21 cellular contexts compared by ENCODE assay signal in genomic region chr17:14688134-14688533, GRCh38.
DNase-seq lines count a peak whose midpoint lies in the region; ATAC-seq, FAIRE-seq and TF ChIP-seq lines count a peak whose summit lies in the region.
"Had no signal": no experiment of that assay in that cellular context is flagged by ENCODE, and none has a peak within 500 bp of the region (broad histone marks: within the 10 kb centered on the region; RNA-seq: fewer than 3 reads in every experiment).

No MANE protein-coding gene starts in this region.

- H3K27ac ChIP-seq in Karpas-422 (ENCODE audit: low read length) (no peak overlapping the region), K562 (ENCODE audit: extremely low read depth, low read depth, low read length) (no peak overlapping the region), esophagus squamous epithelium (no peak overlapping the region)
- H3K27ac ChIP-seq: ovary, SJSA1, thyroid gland had no signal

- H2AFZ ChIP-seq in Karpas-422 (ENCODE audit: low read length), result no peak overlapping the region
- H2AFZ ChIP-seq in K562 (ENCODE audit: low read depth, low read length), result no peak overlapping the region

- H3K4me3 ChIP-seq in GM12864 (ENCODE audit: low read depth, low read length) (no peak overlapping the region), Karpas-422 (ENCODE audit: low read length) (no peak overlapping the region), K562 (no peak overlapping the region), kidney epithelial cell (ENCODE audit: low read depth, low read length) (no peak overlapping the region), esophagus squamous epithelium (no peak overlapping the region)
- H3K4me3 ChIP-seq: ovary, SJSA1, thyroid gland had no signal

- H3K4me2 ChIP-seq in Karpas-422 (ENCODE audit: low read depth, low read length, poor library complexity, severe bottlenecking) (no peak overlapping the region), K562 (ENCODE audit: insufficient read depth, low read length) (no peak overlapping the region)

- TF ChIP-seq EP300 in K562 (IDR thresholded peaks at IDR 0.05; ENCODE audit: low read length), result no peak

- no peak for TF ChIP-seq RAD21 in K562 (CRISPR knock-in tag; conservative IDR thresholded peaks at IDR 0.05 in 1 of 2, IDR thresholded peaks at IDR 0.05 in 1 of 2)

- H3K36me3 ChIP-seq in Karpas-422 (ENCODE audit: insufficient read depth, low read length) (no peaks in the 10 kb centered on the region), K562 (ENCODE audit: control insufficient read depth, insufficient read depth, low read length) (no peaks in the 10 kb centered on the region), kidney epithelial cell (ENCODE audit: control insufficient read depth, insufficient read depth, low read length) (no peaks in the 10 kb centered on the region), esophagus squamous epithelium (no peaks in the 10 kb centered on the region)
- H3K36me3 ChIP-seq: ovary, SJSA1, thyroid gland had no signal

- H3K9me2 ChIP-seq in Karpas-422 (replicated peaks; ENCODE audit: insufficient read depth, low read length), result no peaks in the 10 kb centered on the region

- POLR2A ChIA-PET in K562 (lab: Yijun Ruan, JAX), result no interaction called here

- H3K4me1 ChIP-seq in Karpas-422 (ENCODE audit: low read length) (no peaks in the 10 kb centered on the region), K562 (replicated peaks in 1 of 2; ENCODE audit: control insufficient read depth in 2 of 2, insufficient read depth in 2 of 2, low read length in 2 of 2) (no peaks in the 10 kb centered on the region), esophagus squamous epithelium (no peaks in the 10 kb centered on the region)
- H3K4me1 ChIP-seq: SJSA1, thyroid gland had no signal

- H3K27me3 ChIP-seq in Karpas-422 (ENCODE audit: low read length), result 0 out of 2 replicates have a peak, but pooled peaks cover 2% of the 10 kb centered on the region
- H3K27me3 ChIP-seq in K562 (ENCODE audit: control insufficient read depth in 2 of 2, insufficient read depth in 2 of 2, low read length in 2 of 2), result no peaks in the 10 kb centered on the region
- H3K27me3 ChIP-seq in kidney epithelial cell (ENCODE audit: control insufficient read depth, insufficient read depth, low read length), result no peaks in the 10 kb centered on the region
- no peaks in the 10 kb centered on the region for H3K27me3 ChIP-seq in esophagus squamous epithelium
- H3K27me3 ChIP-seq: ovary, SJSA1, thyroid gland had no signal

- WGBS in K562 (ENCODE audit: insufficient coverage, low coverage, missing lambda C conversion rate), result 4% methylated on average over 3 of the region's 3 CpGs
- WGBS in esophagus squamous epithelium, 2 donors, result 71 to 77% methylated on average over 3 of the region's 3 CpGs

- H3K9ac ChIP-seq in Karpas-422 (ENCODE audit: low read length) (no peak overlapping the region), K562 (ENCODE audit: insufficient read depth in 1 of 2, low read depth in 2 of 2, low read length in 2 of 2) (no peak overlapping the region)

- no peak for TF ChIP-seq POLR2A in K562 (conservative IDR thresholded peaks at IDR 0.05)
- no peak for TF ChIP-seq POLR2A in esophagus squamous epithelium (IDR thresholded peaks at IDR 0.05)

- H3K79me2 ChIP-seq in Karpas-422 (ENCODE audit: low read length) (no peaks in the 10 kb centered on the region), K562 (ENCODE audit: control insufficient read depth, insufficient read depth, low read length) (no peaks in the 10 kb centered on the region)

- DNase-seq in GM12864 (ENCODE audit: low read depth) (no peak), Karpas-422 (peak; percentile 47), K562 (ENCODE audit: extremely low read depth in 1 of 4, low spot score in 3 of 4) (no peak), kidney epithelial cell (ENCODE audit: low read depth) (no peak), esophagus squamous epithelium (lab: John Stamatoyannopoulos, UW) (no peak)
- DNase-seq in effector CD8-positive, alpha-beta T cell (lab: John Stamatoyannopoulos, UW), result no peak
- no peak for DNase-seq in activated CD4-positive, alpha-beta T cell treated with anti-CD3 and anti-CD28 coated beads, Interleukin-2, amount 50 U/mL, for 1 hour
- DNase-seq: activated CD4-positive, alpha-beta T cell treated with anti-CD3 and anti-CD28 coated beads, Interleukin-2, amount 50 U/mL, for 48 hours; activated naive CD8-positive, alpha-beta T cell treated with anti-CD3 and anti-CD28 coated beads, Interleukin-2, amount 10 ng/mL, durations not matched to agents 7 days and 5 days; activated T-cell treated with anti-CD3 and anti-CD28 coated beads, Interleukin-2, amount 50 U/mL, for 72 hours; central memory CD4-positive, alpha-beta T cell; EL; GOT3; head of caudate nucleus; kidney glomerular epithelial cell; NCI-H1417; ovary; thyroid gland had no signal

- CTCF ChIA-PET in K562 (lab: Yijun Ruan, JAX; ENCODE audit: low intra/inter-chr PET ratio), result no interaction called here

- peak; percentile 24 for TF ChIP-seq CTCF in GM12864 (IDR thresholded peaks at IDR 0.05; ENCODE audit: low read depth, low read length, missing control alignments)
- peak in 2 of 3 experiments; percentile 8 to 19; a peak in 1 of 6 replicates for TF ChIP-seq CTCF in K562 (IDR thresholded peaks at IDR 0.05 in 2 of 3, conservative IDR thresholded peaks at IDR 0.05 in 1 of 3; ENCODE audit: insufficient read depth in 2 of 3, low read depth in 1 of 3, low read length in 3 of 3)
- peak; percentile 4 for TF ChIP-seq CTCF in kidney epithelial cell (IDR thresholded peaks at IDR 0.05; ENCODE audit: insufficient read depth, low read length, poor library complexity, severe bottlenecking)
- peak in 1 of 6 experiments; percentile 11 for TF ChIP-seq CTCF in esophagus squamous epithelium (IDR thresholded peaks at IDR 0.05)

- in situ Hi-C loops in K562 (cut with MboI), result no loop called here

- H4K20me1 ChIP-seq in Karpas-422 (ENCODE audit: insufficient read depth, low read depth, low read length) (no peaks in the 10 kb centered on the region), K562 (replicated peaks; ENCODE audit: control insufficient read depth, insufficient read depth, low read length) (no peaks in the 10 kb centered on the region)

- peaks cover under 1% of the 10 kb centered on the region; the same call in 1 of the 2 replicates for H3K9me3 ChIP-seq in Karpas-422 (ENCODE audit: low read length)
- H3K9me3 ChIP-seq in K562 (replicated peaks; ENCODE audit: control insufficient read depth, insufficient read depth, low read depth, low read length), result no peaks in the 10 kb centered on the region
- no peaks in the 10 kb centered on the region for H3K9me3 ChIP-seq in esophagus squamous epithelium
- H3K9me3 ChIP-seq: ovary, SJSA1, thyroid gland had no signal

- BruUV-seq in K562 (replicated peaks; lab: Mats Ljungman, UMichigan), result no TSS peak

- FAIRE-seq in K562 (lab: Jason Lieb, UNC), result peak; percentile 6
- FAIRE-seq: endometrium had no signal

- ATAC-seq in K562, result no peak
- no peak for ATAC-seq in GM21825 (IDR thresholded peaks at IDR 0.05; ENCODE audit: unreplicated experiment)
- ATAC-seq: activated T-cell treated with anti-CD3 and anti-CD28 coated beads, Interleukin-2, amount 50 U/mL, for 72 hours had no signal

- intact Hi-C loops in K562 (cut with micrococcal nuclease), result no loop called here
- intact Hi-C loops in esophagus squamous epithelium (cut with DNase I), result no loop called here

- no peaks in the 10 kb centered on the region for H3K9me1 ChIP-seq in K562 (ENCODE audit: control insufficient read depth, insufficient read depth, low read length)

TF ChIP-seq in K562, 482 proteins besides CTCF, POLR2A, EP300 and RAD21:
- TF ChIP-seq YBX1 (IDR thresholded peaks at IDR 0.05), result no peak
- no peak for TF ChIP-seq TAF15 (IDR thresholded peaks at IDR 0.05; ENCODE audit: low read depth, low read length)
- no peak for TF ChIP-seq IRF2 (CRISPR knock-in tag; IDR thresholded peaks at IDR 0.05)
- no peak for TF ChIP-seq ZNF644 (tag; IDR thresholded peaks at IDR 0.05; ENCODE audit: low read depth)
- TF ChIP-seq, protein P1, sequence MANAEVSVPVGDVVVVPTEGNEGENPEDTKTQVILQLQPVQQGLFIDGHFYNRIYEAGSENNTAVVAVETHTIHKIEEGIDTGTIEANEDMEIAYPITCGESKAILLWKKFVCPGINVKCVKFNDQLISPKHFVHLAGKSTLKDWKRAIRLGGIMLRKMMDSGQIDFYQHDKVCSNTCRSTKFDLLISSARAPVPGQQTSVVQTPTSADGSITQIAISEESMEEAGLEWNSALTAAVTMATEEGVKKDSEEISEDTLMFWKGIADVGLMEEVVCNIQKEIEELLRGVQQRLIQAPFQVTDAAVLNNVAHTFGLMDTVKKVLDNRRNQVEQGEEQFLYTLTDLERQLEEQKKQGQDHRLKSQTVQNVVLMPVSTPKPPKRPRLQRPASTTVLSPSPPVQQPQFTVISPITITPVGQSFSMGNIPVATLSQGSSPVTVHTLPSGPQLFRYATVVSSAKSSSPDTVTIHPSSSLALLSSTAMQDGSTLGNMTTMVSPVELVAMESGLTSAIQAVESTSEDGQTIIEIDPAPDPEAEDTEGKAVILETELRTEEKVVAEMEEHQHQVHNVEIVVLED (CRISPR knock-in tag; IDR thresholded peaks at IDR 0.05), result no peak
- TF ChIP-seq ZNF75A (CRISPR knock-in tag; IDR thresholded peaks at IDR 0.05), result no peak
- TF ChIP-seq PPARD (CRISPR knock-in tag; IDR thresholded peaks at IDR 0.05), result no peak
- TF ChIP-seq ZNF395 (CRISPR knock-in tag; IDR thresholded peaks at IDR 0.05), result no peak
- TF ChIP-seq KAT7 (CRISPR knock-in tag; IDR thresholded peaks at IDR 0.05; ENCODE audit: borderline replicate concordance), result no peak
